8 cellular contexts compared by ENCODE assay signal in the genomic region with DNA sequence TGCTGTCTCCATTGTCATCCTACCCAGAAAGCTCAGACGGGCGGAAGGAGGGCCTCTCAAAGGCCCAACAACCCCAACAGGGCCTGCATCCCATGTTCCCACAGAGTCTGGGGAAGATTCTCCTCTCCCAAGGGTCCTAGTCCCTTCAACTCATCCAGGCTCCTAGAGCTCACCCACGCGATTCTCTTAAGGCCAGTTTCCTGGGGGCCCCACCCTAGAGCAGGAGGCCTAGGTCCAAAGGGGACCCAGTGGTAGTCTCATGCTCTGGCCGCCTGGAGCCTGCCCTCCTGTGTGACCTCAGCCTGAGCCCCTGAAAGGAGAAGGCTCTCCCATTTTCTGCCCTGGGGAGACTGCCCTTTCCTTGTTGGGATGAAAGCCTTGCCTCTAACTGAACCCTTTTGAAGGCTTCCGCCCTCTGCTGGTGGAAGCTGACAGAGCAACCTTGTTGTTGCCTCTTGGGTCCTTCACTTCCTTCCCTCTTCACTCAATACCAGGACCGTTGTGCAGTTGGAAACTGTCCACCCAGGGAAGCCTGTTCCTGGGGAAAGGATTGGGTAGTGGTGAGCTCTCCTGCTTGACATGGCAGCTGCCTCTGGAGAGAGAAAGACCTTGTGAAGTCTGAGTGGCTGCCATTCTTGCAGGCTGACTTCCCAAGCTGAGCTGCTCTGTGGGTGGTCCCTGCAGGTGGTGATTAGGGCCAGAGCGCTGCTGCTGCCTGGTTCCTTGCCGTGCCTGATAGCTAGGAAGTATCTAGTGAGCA.
DNase-seq lines count a peak whose midpoint lies in the region; ATAC-seq, FAIRE-seq and TF ChIP-seq lines count a peak whose summit lies in the region.

No MANE protein-coding gene starts in this region.

- no peaks in the 10 kb centered on the region for H3K4me1 Mint-ChIP-seq in astrocyte (ENCODE audit: low read depth, unreplicated experiment)

- no peaks in the 10 kb centered on the region for H3K4me1 ChIP-seq in astrocyte (ENCODE audit: insufficient read depth, low read length)

- H3K27me3 Mint-ChIP-seq in astrocyte (ENCODE audit: low read depth, unreplicated experiment) = peaks cover 7% of the 10 kb centered on the region

- TF ChIP-seq CTCF in astrocyte (IDR thresholded peaks at IDR 0.05; ENCODE audit: insufficient read depth, low read depth, low read length) = peak; percentile 53

- no peak overlapping the region for H3K4me3 ChIP-seq in astrocyte (ENCODE audit: insufficient read depth, low read depth, low read length)

- FAIRE-seq in astrocyte (lab: Jason Lieb, UNC) = no peak

- no peak overlapping the region for H3K27ac ChIP-seq in astrocyte (ENCODE audit: low read depth, low read length)

- H3K9me3 ChIP-seq in astrocyte (ENCODE audit: insufficient read depth, low read depth, low read length) = no peaks in the 10 kb centered on the region

- no peak overlapping the region for H3K27ac Mint-ChIP-seq in astrocyte (ENCODE audit: unreplicated experiment)

- no peaks in the 10 kb centered on the region for H3K36me3 ChIP-seq in astrocyte (ENCODE audit: insufficient read depth, low read length)

- no peaks in the 10 kb centered on the region for H3K27me3 ChIP-seq in astrocyte (ENCODE audit: insufficient read depth, low read length)

- H3K4me3 Mint-ChIP-seq in astrocyte (ENCODE audit: unreplicated experiment) = no peak overlapping the region

- H3K79me2 ChIP-seq in astrocyte (ENCODE audit: insufficient read depth, low read length) = no peaks in the 10 kb centered on the region

- ATAC-seq in HG02884 (IDR thresholded peaks at IDR 0.05; ENCODE audit: unreplicated experiment) = no peak

- H2AFZ ChIP-seq in astrocyte (ENCODE audit: low read depth, low read length) = no peak overlapping the region

- no peak overlapping the region for H3K9ac ChIP-seq in astrocyte (ENCODE audit: low read length)

- H3K4me2 ChIP-seq in astrocyte (ENCODE audit: low read length) = no peak overlapping the region

- DNase-seq in NCI-H1105 (lab: John Stamatoyannopoulos, UW) (peak; percentile 4), NCI-H1105 treated with DMSO at 0.1 percent for 48 hours (lab: John Stamatoyannopoulos, UW) (no peak), HPDE6-E6E7 (ENCODE audit: extremely low spot score) (peak; percentile 36), SK-N-DZ (ENCODE audit: low spot score) (peak; percentile 31), astrocyte (ENCODE audit: low read depth) (no peak), islet precursor cell (peak; percentile 81)
- peak; percentile 79 for DNase-seq in stimulated activated CD8-positive, alpha-beta memory T cell treated with anti-CD3 and anti-CD28 coated beads, Interleukin-4, amount 100 ng/mL, for 48 hours

- no peaks in the 10 kb centered on the region for H3K9me3 Mint-ChIP-seq in astrocyte (ENCODE audit: unreplicated experiment)

- H4K20me1 ChIP-seq in astrocyte (ENCODE audit: insufficient read depth, low read length) = peaks cover 52% of the 10 kb centered on the region

- peaks cover 34% of the 10 kb centered on the region for H3K36me3 Mint-ChIP-seq in astrocyte (ENCODE audit: low read depth, unreplicated experiment)

Comparison
In these comparisons a context has a peak if more than half of its experiments do, and no peak if none do; other contexts are left out.
1. DNase-seq: peak in NCI-H1105 (single experiment), HPDE6-E6E7 (single experiment), SK-N-DZ (single experiment), islet precursor cell (single experiment) and stimulated activated CD8-positive, alpha-beta memory T cell treated with anti-CD3 and anti-CD28 coated beads, Interleukin-4, amount 100 ng/mL, for 48 hours (single experiment); none in NCI-H1105 treated with DMSO at 0.1 percent for 48 hours (single experiment) and astrocyte (single experiment).